In genomic region chr12:9636150-9636549, GRCh38 we compare ENCODE assay signal across 24 cellular contexts. TPM values are rescaled to one million over a fixed set of nuclear protein-coding genes. Genes with fewer than 3 reads are reported as not detected.
DNase-seq lines count a peak whose midpoint lies in the region; ATAC-seq, FAIRE-seq and TF ChIP-seq lines count a peak whose summit lies in the region.
"Had no signal": no experiment of that assay in that cellular context is flagged by ENCODE, and none has a peak within 500 bp of the region (broad histone marks: within the 10 kb centered on the region; RNA-seq: fewer than 3 reads in every experiment).

No MANE protein-coding gene starts in this region.

- H3K4me3 Mint-ChIP-seq in T-helper 1 cell treated with Interleukin-12 subunit alpha and Interleukin-12 subunit beta and Interleukin-4 antibody, amounts not matched to agents 30 μg/mL and 1 μg/mL, for 36 hours = no peak overlapping the region
- peak overlapping the region in 1 of 2 donors; percentile 4 for H3K4me3 Mint-ChIP-seq in CD14-positive monocyte

- H3K9ac ChIP-seq in GM12878 (ENCODE audit: control insufficient read depth, insufficient read depth, low read length) = no peak overlapping the region

- no peaks in the 10 kb centered on the region; the same call in 2 of the 3 replicates for H3K9me3 ChIP-seq in GM12878 (replicated peaks; ENCODE audit: control insufficient read depth, insufficient read depth, low read length)
- H3K9me3 ChIP-seq: SJSA1, stomach had no signal

- no TSS peak for BruUV-seq in GM12878 (replicated peaks; lab: Mats Ljungman, UMichigan)

- POLR2A ChIA-PET in GM12878 (lab: Charles Lee) = no interaction called here

- SMC1A ChIA-PET in GM12878 (lab: Charles Lee; ENCODE audit: uncharacterized antibody, unreplicated experiment) = interaction anchor here (0.9 to 11.3 kb wide), 7 partner anchors 11 to 305 kb away, joined by 3 to 100 read pairs (median 3); no protein-coding TSS in a partner anchor

- peaks cover under 1% of the 10 kb centered on the region for H3K27me3 Mint-ChIP-seq in T-helper 1 cell treated with Interleukin-12 subunit alpha and Interleukin-12 subunit beta and Interleukin-4 antibody, amounts not matched to agents 30 μg/mL and 1 μg/mL, for 36 hours (ENCODE audit: low read depth)
- peaks cover 0 to 4% (median 0%) of the 10 kb centered on the region in 3 donors for H3K27me3 Mint-ChIP-seq in CD14-positive monocyte (ENCODE audit: low read depth in 3 of 3)

- no peaks in the 10 kb centered on the region for H3K36me3 ChIP-seq in GM12878 (ENCODE audit: control insufficient read depth in 2 of 2, insufficient read depth in 2 of 2, low read length in 1 of 2)
- H3K36me3 ChIP-seq: SJSA1, stomach had no signal

- no peak for TF ChIP-seq EP300 in GM12878 (IDR thresholded peaks at IDR 0.05; ENCODE audit: borderline replicate concordance in 1 of 2, control insufficient read depth in 1 of 2, low read depth in 2 of 2, low read length in 2 of 2)

- TF ChIP-seq CTCF in CD14-positive monocyte (IDR thresholded peaks at IDR 0.05) (no peak), GM12878 (IDR thresholded peaks at IDR 0.05 in 2 of 3, conservative IDR thresholded peaks at IDR 0.05 in 1 of 3; ENCODE audit: control insufficient read depth in 2 of 3, extremely low read depth in 1 of 3, insufficient read depth in 1 of 3, low read depth in 3 of 3, low read length in 3 of 3) (no peak)

- TF ChIP-seq RAD21 in GM12878 (IDR thresholded peaks at IDR 0.05; ENCODE audit: insufficient read depth, low read depth, low read length) = no peak

- H3K4me3 ChIP-seq in GM12878 = no peak overlapping the region
- H3K4me3 ChIP-seq: coronary artery, SJSA1, stomach had no signal

- H3K27ac Mint-ChIP-seq in T-helper 1 cell treated with Interleukin-12 subunit alpha and Interleukin-12 subunit beta and Interleukin-4 antibody, amounts not matched to agents 30 μg/mL and 1 μg/mL, for 36 hours = peak overlapping the region; percentile 54
- peak overlapping the region; percentile 78 to 91 (median 84) for H3K27ac Mint-ChIP-seq in CD14-positive monocyte

- CTCF ChIA-PET in GM12878 (lab: Yijun Ruan, JAX) = interaction anchor here (0.7 to 11.5 kb wide), 11 partner anchors 12 to 115 kb away, joined by 3 to 159 read pairs (median 3); partner anchors contain the start of gene CLEC2D

- H3K27ac ChIP-seq in GM12878 (ENCODE audit: control insufficient read depth, insufficient read depth) = no peak overlapping the region
- H3K27ac ChIP-seq: coronary artery, SJSA1, stomach had no signal

- no peaks in the 10 kb centered on the region; the same call in 1 of the 2 replicates for H3K79me2 ChIP-seq in GM12878 (ENCODE audit: control insufficient read depth, insufficient read depth, low read length)

- intact Hi-C loops in CD14-positive monocyte (cut with micrococcal nuclease) = loop anchor here in 1 of 2 donors (10.0 kb wide), 1 partner anchor 69 kb away; no protein-coding TSS in a partner anchor
- intact Hi-C loops in GM12878 (cut with micrococcal nuclease; ENCODE audit: unreplicated experiment) = no loop called here

- H3K4me2 ChIP-seq in GM12878 (ENCODE audit: control insufficient read depth, insufficient read depth) = no peak overlapping the region

- no peak for FAIRE-seq in GM12878 (lab: Jason Lieb, UNC)
- FAIRE-seq: TTC549 had no signal

- peaks cover 60% of the 10 kb centered on the region for H3K4me1 Mint-ChIP-seq in T-helper 1 cell treated with Interleukin-12 subunit alpha and Interleukin-12 subunit beta and Interleukin-4 antibody, amounts not matched to agents 30 μg/mL and 1 μg/mL, for 36 hours (ENCODE audit: low read depth)
- H3K4me1 Mint-ChIP-seq in CD14-positive monocyte = peaks cover 28% of the 10 kb centered on the region

- DNase-seq in T-helper 1 cell (no peak), CD14-positive monocyte (ENCODE audit: low spot score) (no peak), NOMO-1 treated with DMSO at 0.1 percent for 48 hours (lab: John Stamatoyannopoulos, UW; ENCODE audit: unreplicated experiment) (peak; percentile 69), GM12878 (ENCODE audit: low read depth, low spot score) (no peak), hypothalamus (lab: John Stamatoyannopoulos, UW) (no peak)
- DNase-seq: activated CD8-positive, alpha-beta memory T cell treated with anti-CD3 and anti-CD28 coated beads for 24 hours; activated effector memory CD4-positive, alpha-beta T cell treated with Interleukin-2 at 50 U/mL for 16 hours; DND-41; foreskin fibroblast; hippocampal formation; kidney glomerular epithelial cell; NCI-H1694 treated with DMSO at 0.1 percent for 48 hours; NCI-H446; retina; stimulated activated CD4-positive, alpha-beta T cell treated with anti-CD3 and anti-CD28 coated beads, Interleukin-15, amount 100 ng/mL, for 24 hours; stomach had no signal

- in situ Hi-C loops in GM12878 (cut with MboI) = loop anchor here (5.0 kb wide), 1 partner anchor 71 kb away; no protein-coding TSS in a partner anchor

- no peaks in the 10 kb centered on the region for H4K20me1 ChIP-seq in GM12878 (ENCODE audit: control insufficient read depth, insufficient read depth)

- H2AFZ ChIP-seq in GM12878 (ENCODE audit: control insufficient read depth, low read depth, low read length) = no peak overlapping the region

- ATAC-seq in GM12878 = no peak
- no peak for ATAC-seq in HG03135 (IDR thresholded peaks at IDR 0.05; ENCODE audit: unreplicated experiment)
- no peak for ATAC-seq in GM21390 (IDR thresholded peaks at IDR 0.05; ENCODE audit: unreplicated experiment)

- no peaks in the 10 kb centered on the region for H3K27me3 ChIP-seq in GM12878 (replicated peaks in 1 of 2; ENCODE audit: control insufficient read depth in 2 of 2, insufficient read depth in 2 of 2, low read length in 1 of 2)
- H3K27me3 ChIP-seq: SJSA1, stomach had no signal

- RAD21 ChIA-PET in GM12878 (lab: Charles Lee; ENCODE audit: unreplicated experiment) = interaction anchor here (1.0 to 2.8 kb wide), 5 partner anchors 12 to 305 kb away, joined by 3 to 8 read pairs (median 6); no protein-coding TSS in a partner anchor

- H3K36me3 Mint-ChIP-seq in T-helper 1 cell treated with Interleukin-12 subunit alpha and Interleukin-12 subunit beta and Interleukin-4 antibody, amounts not matched to agents 30 μg/mL and 1 μg/mL, for 36 hours (ENCODE audit: low read depth) = peaks cover 27% of the 10 kb centered on the region
- H3K36me3 Mint-ChIP-seq in CD14-positive monocyte = peaks cover 5 to 9% of the 10 kb centered on the region in 2 donors

- peaks cover 11% of the 10 kb centered on the region for H3K9me3 Mint-ChIP-seq in T-helper 1 cell treated with Interleukin-12 subunit alpha and Interleukin-12 subunit beta and Interleukin-4 antibody, amounts not matched to agents 30 μg/mL and 1 μg/mL, for 36 hours
- H3K9me3 Mint-ChIP-seq in CD14-positive monocyte = peaks cover 15 to 30% (median 19%) of the 10 kb centered on the region in 7 donors

- no peak for TF ChIP-seq POLR2A in GM12878 (IDR thresholded peaks at IDR 0.05; ENCODE audit: low read depth, low read length)

- WGBS in GM12878 (ENCODE audit: insufficient coverage, insufficient replicate concordance, low lambda C conversion rate, missing lambda C conversion rate) = 59% methylated on average over 1 of the region's 1 CpG

- H3K4me1 ChIP-seq in GM12878 (ENCODE audit: control insufficient read depth, insufficient read depth, low read length) = peaks cover 15% of the 10 kb centered on the region; the same call in 1 of the 2 replicates
- H3K4me1 ChIP-seq: SJSA1 had no signal

TF ChIP-seq in GM12878, 131 proteins besides CTCF, POLR2A, EP300 and RAD21:
- TF ChIP-seq ZNF274 (IDR thresholded peaks at IDR 0.05; ENCODE audit: insufficient read depth, insufficient read length) (no peak), SREBF1 (IDR thresholded peaks at IDR 0.05; ENCODE audit: low read length) (no peak), NFIC (IDR thresholded peaks at IDR 0.05; ENCODE audit: low read depth, low read length) (peak; percentile 43; the same call in 1 of the 2 replicates)
TF ChIP-seq in GM12878: peak in this region for 1.

RNA-seq across cellular contexts. Expression of gene KLRB1, which starts 28.4 kb away (rescaled TPM):
- polyA plus RNA-seq in CD14-positive monocyte (under 1 TPM; 0.28 to 0.29 TPM), GM12878 (2011; rRNA removed) (not detected in 2 replicates), GM12878 (2014; fragmentation: Illumina TruSeq; extraction: Trizol) (not detected in 2 replicates), GM12878 (2014; fragmentation: Nextera tagmentation; extraction: Ambion mirVana) (not detected), GM12878 (2014; rRNA removed) (not detected in 2 replicates), GM12878 (2016; fragmentation: Nextera tagmentation; extraction: Ambion mirVana) (not detected)
- not detected in 2 replicates for total RNA-seq in GM12878 (2013; cell fraction: nucleolus; rRNA removed)
- total RNA-seq in GM12878 (2014; rRNA removed) (not detected in 2 replicates), GM12878 (2014; rRNA removed; fragmentation: Illumina TruSeq; extraction: Trizol) (not detected in 2 replicates), GM12878 (2021) (not detected in 2 replicates)
- not detected for polyA plus RNA-seq in GM12878 (2011; ENCODE audit: low read depth)
- polyA plus RNA-seq in GM12878 (2011; cell fraction: cytosol; rRNA removed) = not detected in 2 replicates
- not detected in 2 replicates for polyA plus RNA-seq in GM12878 (2011; cell fraction: nucleus; rRNA removed)
- polyA plus RNA-seq in GM12878 (2012) = 0.07 TPM in 1 of 2 replicates, not detected in the other
- not detected in 2 replicates for polyA minus RNA-seq in GM12878 (2011; rRNA and poly(A)+ RNA removed)
- polyA minus RNA-seq in GM12878 (2011; cell fraction: cytosol; rRNA and poly(A)+ RNA removed) = not detected in 2 replicates
- not detected in 2 replicates for polyA minus RNA-seq in GM12878 (2011; cell fraction: nucleus; rRNA and poly(A)+ RNA removed)
- total RNA-seq: A172, M059J, SJSA1 had no signal

RNA-seq across cellular contexts. Expression of gene CLEC2D, which starts 33.4 kb away (rescaled TPM):
- 1 to 10 TPM; 2.5 to 3.9 TPM for polyA plus RNA-seq in CD14-positive monocyte
- 3.9 and 5.2 TPM in 2 replicates for total RNA-seq in GM12878 (2013; cell fraction: nucleolus; rRNA removed)
- total RNA-seq in GM12878 (2014; rRNA removed) = 14.9 and 16.1 TPM in 2 replicates
- total RNA-seq in GM12878 (2014; rRNA removed; fragmentation: Illumina TruSeq; extraction: Trizol) = 14.4 and 16.2 TPM in 2 replicates
- 15.4 and 15.5 TPM in 2 replicates for total RNA-seq in GM12878 (2021)
- polyA plus RNA-seq in GM12878 (2011; ENCODE audit: low read depth) = 121 TPM
- polyA plus RNA-seq in GM12878 (2011; rRNA removed) = 4.6 and 6.2 TPM in 2 replicates
- polyA plus RNA-seq in GM12878 (2011; cell fraction: cytosol; rRNA removed) = 1.0 and 1.9 TPM in 2 replicates
- 4.2 and 4.5 TPM in 2 replicates for polyA plus RNA-seq in GM12878 (2011; cell fraction: nucleus; rRNA removed)
- 76.6 and 111 TPM in 2 replicates for polyA plus RNA-seq in GM12878 (2012)
- 16.5 and 29.1 TPM in 2 replicates for polyA plus RNA-seq in GM12878 (2014; fragmentation: Illumina TruSeq; extraction: Trizol)
- 10 to 100 TPM; 29.8 TPM for polyA plus RNA-seq in GM12878 (2014; fragmentation: Nextera tagmentation; extraction: Ambion mirVana)
- 14.8 and 14.9 TPM in 2 replicates for polyA plus RNA-seq in GM12878 (2014; rRNA removed)
- 10 to 100 TPM; 25.4 to 27.5 TPM for polyA plus RNA-seq in GM12878 (2016; fragmentation: Nextera tagmentation; extraction: Ambion mirVana)
- 3.1 and 3.8 TPM in 2 replicates for polyA minus RNA-seq in GM12878 (2011; rRNA and poly(A)+ RNA removed)
- 1.4 and 1.5 TPM in 2 replicates for polyA minus RNA-seq in GM12878 (2011; cell fraction: cytosol; rRNA and poly(A)+ RNA removed)
- polyA minus RNA-seq in GM12878 (2011; cell fraction: nucleus; rRNA and poly(A)+ RNA removed) = 1.3 and 3.0 TPM in 2 replicates
